Comparison of ENCODE assay signal across 3 cellular contexts in genomic region chr2:140679752-140680151, GRCh38.
TF ChIP-seq lines count a peak whose summit lies in the region.

No MANE protein-coding gene starts in this region.

TF ChIP-seq in A549, 52 proteins besides CTCF, POLR2A, EP300 and RAD21:
- TF ChIP-seq ZC3H11A (IDR thresholded peaks at IDR 0.05) (peak; percentile 62), USF2 (IDR thresholded peaks at IDR 0.05) (no peak), RARB (CRISPR knock-in tag; IDR thresholded peaks at IDR 0.05) (no peak), FOSB (CRISPR knock-in tag; IDR thresholded peaks at IDR 0.05) (no peak)

TF ChIP-seq in HEK293, 187 proteins besides CTCF, POLR2A, EP300 and RAD21:
- TF ChIP-seq ZNF426 (tag by site-specific recombination; IDR thresholded peaks at IDR 0.05) (peak; percentile 63), ZNF394 (tag by site-specific recombination; IDR thresholded peaks at IDR 0.05; ENCODE audit: borderline replicate concordance) (peak; percentile 69; the same call in 1 of the 2 replicates), ZNF623 (tag by site-specific recombination; IDR thresholded peaks at IDR 0.05) (peak; percentile 41), ZBTB11 (tag by site-specific recombination; conservative IDR thresholded peaks at IDR 0.05; ENCODE audit: low read depth) (peak; percentile 44; the same call in 1 of the 2 replicates), ZNF48 (tag by site-specific recombination; IDR thresholded peaks at IDR 0.05) (no peak), ZNF518A (tag by site-specific recombination; conservative IDR thresholded peaks at IDR 0.05; ENCODE audit: low read depth) (peak; percentile 68; the same call in 1 of the 2 replicates), ZNF555 (tag by site-specific recombination; conservative IDR thresholded peaks at IDR 0.05) (peak; percentile 47), ZNF140 (tag by site-specific recombination; IDR thresholded peaks at IDR 0.05) (peak; percentile 50; the same call in 1 of the 2 replicates), YY1 (tag by site-specific recombination; IDR thresholded peaks at IDR 0.05) (no peak), ZNF266 (tag by site-specific recombination; IDR thresholded peaks at IDR 0.05; ENCODE audit: low read depth) (0 out of 2 replicates have a peak, but pooled peaks have one; percentile 38), ZBTB8A (tag by site-specific recombination; IDR thresholded peaks at IDR 0.05) (peak; percentile 44; the same call in 1 of the 2 replicates)
TF ChIP-seq in HEK293: peak in this region for 9.

TF ChIP-seq in H1, 55 proteins besides CTCF, POLR2A, EP300 and RAD21:
- no peak for TF ChIP-seq PHF8 (conservative IDR thresholded peaks at IDR 0.05; ENCODE audit: low read depth, low read length)
- no peak for TF ChIP-seq POLR2AphosphoS5 (IDR thresholded peaks at IDR 0.05; ENCODE audit: low read depth, low read length)
- TF ChIP-seq SAP30 (IDR thresholded peaks at IDR 0.05; ENCODE audit: insufficient read depth, insufficient replicate concordance, low read length) = no peak
